ENCODE assay signal across 17 cellular contexts in genomic region chr12:14263742-14264141, GRCh38.
DNase-seq lines count a peak whose midpoint lies in the region; ATAC-seq and TF ChIP-seq lines count a peak whose summit lies in the region.
"Had no signal": no experiment of that assay in that cellular context is flagged by ENCODE, and none has a peak within 500 bp of the region (broad histone marks: within the 10 kb centered on the region; RNA-seq: fewer than 3 reads in every experiment).

No MANE protein-coding gene starts in this region.

- H3K9me3 ChIP-seq in HEK293 (ENCODE audit: control insufficient read depth, insufficient read depth, low read depth, low read length) (no peaks in the 10 kb centered on the region), Caco-2 (peaks cover 23% of the 10 kb centered on the region)

- DNase-seq in T-helper 1 cell (no peak), endothelial cell (ENCODE audit: low spot score) (no peak), Caco-2 (no peak), dedifferentiated amniotic fluid mesenchymal stem cell (ENCODE audit: extremely low spot score) (no peak)
- DNase-seq: Calu3, GDM1, GOT3, KG1, NCI-H1436 treated with DMSO at 0.1 percent for 48 hours, NCI-H2081 treated with DMSO at 0.1 percent for 48 hours, NCI-H82, T-cell had no signal

- peaks cover 23% of the 10 kb centered on the region for H3K4me1 Mint-ChIP-seq in T-helper 1 cell treated with Interleukin-12 subunit alpha and Interleukin-12 subunit beta and Interleukin-4 antibody, amounts not matched to agents 30 μg/mL and 1 μg/mL, for 36 hours (ENCODE audit: low read depth)
- peaks cover 30% of the 10 kb centered on the region for H3K4me1 Mint-ChIP-seq in endothelial cell (ENCODE audit: unreplicated experiment)
- peaks cover 21% of the 10 kb centered on the region for H3K4me1 Mint-ChIP-seq in stimulated activated memory B cell treated with anti-CD40 and anti-IgM and Interleukin-4, amounts not matched to agents 10 μg/mL and 1 μg/mL and 100 μg/mL, for 72 hours
- no peaks in the 10 kb centered on the region for H3K4me1 Mint-ChIP-seq in Caco-2 (ENCODE audit: low read depth, unreplicated experiment)

- no peak for ATAC-seq in stimulated activated memory B cell treated with anti-CD40 and anti-IgM and Interleukin-4, amounts not matched to agents 10 μg/mL and 1 μg/mL and 100 μg/mL, for 72 hours
- ATAC-seq: GM12878, Panc1, T-cell had no signal

- H3K27me3 Mint-ChIP-seq in T-helper 1 cell treated with Interleukin-12 subunit alpha and Interleukin-12 subunit beta and Interleukin-4 antibody, amounts not matched to agents 30 μg/mL and 1 μg/mL, for 36 hours (ENCODE audit: low read depth): no peaks in the 10 kb centered on the region
- H3K27me3 Mint-ChIP-seq in endothelial cell (ENCODE audit: unreplicated experiment) (peaks cover 7% of the 10 kb centered on the region), Caco-2 (ENCODE audit: insufficient read depth, unreplicated experiment) (no peaks in the 10 kb centered on the region)
- no peaks in the 10 kb centered on the region for H3K27me3 Mint-ChIP-seq in stimulated activated memory B cell treated with anti-CD40 and anti-IgM and Interleukin-4, amounts not matched to agents 10 μg/mL and 1 μg/mL and 100 μg/mL, for 72 hours
- H3K27me3 Mint-ChIP-seq: T-cell had no signal

- CTCF ChIA-PET in HEK293 (lab: Yijun Ruan, JAX) (interaction anchor here (0.6 to 1.5 kb wide), 2 partner anchors 113 to 191 kb away, joined by 3 to 6 read pairs; no protein-coding TSS in a partner anchor), Caco-2 (lab: Charles Lee) (no interaction called here)

- H3K36me3 ChIP-seq in HEK293 (ENCODE audit: control insufficient read depth in 2 of 2, insufficient read depth in 1 of 2, low read length in 2 of 2): no peaks in the 10 kb centered on the region
- no peaks in the 10 kb centered on the region for H3K36me3 ChIP-seq in Caco-2 (ENCODE audit: control insufficient read depth, insufficient read depth, low read length)

- H3K27me3 ChIP-seq in Caco-2 (replicated peaks; ENCODE audit: control insufficient read depth, insufficient read depth, low read length): no peaks in the 10 kb centered on the region

- no TSS peak for BruUV-seq in Caco-2 (replicated peaks; lab: Mats Ljungman, UMichigan)

- peaks cover 5% of the 10 kb centered on the region for H3K36me3 Mint-ChIP-seq in T-helper 1 cell treated with Interleukin-12 subunit alpha and Interleukin-12 subunit beta and Interleukin-4 antibody, amounts not matched to agents 30 μg/mL and 1 μg/mL, for 36 hours (ENCODE audit: low read depth)
- H3K36me3 Mint-ChIP-seq in endothelial cell (ENCODE audit: low read depth, unreplicated experiment) (peaks cover 10% of the 10 kb centered on the region), Caco-2 (ENCODE audit: insufficient read depth, unreplicated experiment) (no peaks in the 10 kb centered on the region)
- H3K36me3 Mint-ChIP-seq in stimulated activated memory B cell treated with anti-CD40 and anti-IgM and Interleukin-4, amounts not matched to agents 10 μg/mL and 1 μg/mL and 100 μg/mL, for 72 hours: peaks cover 6% of the 10 kb centered on the region

- POLR2A ChIA-PET in HEK293 (lab: Yijun Ruan, JAX): no interaction called here
- POLR2A ChIA-PET in Caco-2 (lab: Charles Lee): no interaction called here

- H3K4me3 Mint-ChIP-seq in T-helper 1 cell treated with Interleukin-12 subunit alpha and Interleukin-12 subunit beta and Interleukin-4 antibody, amounts not matched to agents 30 μg/mL and 1 μg/mL, for 36 hours: no peak overlapping the region
- no peak overlapping the region for H3K4me3 Mint-ChIP-seq in endothelial cell (ENCODE audit: unreplicated experiment)
- no peak overlapping the region for H3K4me3 Mint-ChIP-seq in stimulated activated memory B cell treated with anti-CD40 and anti-IgM and Interleukin-4, amounts not matched to agents 10 μg/mL and 1 μg/mL and 100 μg/mL, for 72 hours
- H3K4me3 Mint-ChIP-seq in Caco-2 (ENCODE audit: unreplicated experiment): no peak overlapping the region
- H3K4me3 Mint-ChIP-seq: T-cell had no signal

- H3K4me1 ChIP-seq in HEK293 (ENCODE audit: control insufficient read depth, insufficient read depth, low read length) (peaks cover 3% of the 10 kb centered on the region; the same call in 1 of the 2 replicates), Caco-2 (peaks cover 4% of the 10 kb centered on the region; the same call in 1 of the 2 replicates)

- peak overlapping the region; percentile 24 for H3K27ac Mint-ChIP-seq in T-helper 1 cell treated with Interleukin-12 subunit alpha and Interleukin-12 subunit beta and Interleukin-4 antibody, amounts not matched to agents 30 μg/mL and 1 μg/mL, for 36 hours
- peak overlapping the region; percentile 37 for H3K27ac Mint-ChIP-seq in endothelial cell (ENCODE audit: unreplicated experiment)
- peak overlapping the region; percentile 24 for H3K27ac Mint-ChIP-seq in stimulated activated memory B cell treated with anti-CD40 and anti-IgM and Interleukin-4, amounts not matched to agents 10 μg/mL and 1 μg/mL and 100 μg/mL, for 72 hours
- H3K27ac Mint-ChIP-seq in Caco-2 (ENCODE audit: unreplicated experiment): no peak overlapping the region

- H3K9me3 Mint-ChIP-seq in T-helper 1 cell treated with Interleukin-12 subunit alpha and Interleukin-12 subunit beta and Interleukin-4 antibody, amounts not matched to agents 30 μg/mL and 1 μg/mL, for 36 hours: peaks cover 14% of the 10 kb centered on the region
- H3K9me3 Mint-ChIP-seq in endothelial cell (ENCODE audit: unreplicated experiment) (no peaks in the 10 kb centered on the region), Caco-2 (ENCODE audit: unreplicated experiment) (peaks cover 20% of the 10 kb centered on the region)
- H3K9me3 Mint-ChIP-seq in stimulated activated memory B cell treated with anti-CD40 and anti-IgM and Interleukin-4, amounts not matched to agents 10 μg/mL and 1 μg/mL and 100 μg/mL, for 72 hours: peaks cover 8% of the 10 kb centered on the region

- H3K4me3 ChIP-seq in HEK293 (ENCODE audit: low read depth, low read length) (no peak overlapping the region), Caco-2 (ENCODE audit: low read depth, low read length) (no peak overlapping the region)
- H3K4me3 ChIP-seq: GM12878 had no signal

- intact Hi-C loops in Caco-2 (cut with micrococcal nuclease; ENCODE audit: unreplicated experiment): no loop called here

- no peak overlapping the region for H3K27ac ChIP-seq in HEK293 (ENCODE audit: extremely low read depth, low read depth, low read length)

- no peak for TF ChIP-seq CTCF in HEK293 (tag by site-specific recombination; IDR thresholded peaks at IDR 0.05)
- TF ChIP-seq CTCF in endothelial cell (IDR thresholded peaks at IDR 0.05; ENCODE audit: unreplicated experiment): no peak
- TF ChIP-seq CTCF in Caco-2 (IDR thresholded peaks at IDR 0.05; ENCODE audit: insufficient read depth in 1 of 2, low read depth in 1 of 2, low read length in 1 of 2, severe bottlenecking in 1 of 2, unreplicated experiment in 1 of 2): no peak

TF ChIP-seq in HEK293, 187 proteins besides CTCF, POLR2A, EP300 and RAD21:
- TF ChIP-seq SCRT2 (tag by site-specific recombination; IDR thresholded peaks at IDR 0.05) (0 out of 2 replicates have a peak, but pooled peaks have one; percentile 9), ZBTB44 (tag by site-specific recombination; IDR thresholded peaks at IDR 0.05) (no peak), FEZF1 (tag by site-specific recombination; IDR thresholded peaks at IDR 0.05) (no peak), ZNF280D (tag by site-specific recombination; IDR thresholded peaks at IDR 0.05) (no peak), ZNF830 (tag by site-specific recombination; IDR thresholded peaks at IDR 0.05; ENCODE audit: low read depth) (no peak), REPIN1 (tag by site-specific recombination; IDR thresholded peaks at IDR 0.05; ENCODE audit: low read depth) (no peak)
